Comparison of ENCODE assay signal across 18 cellular contexts in the genomic region with DNA sequence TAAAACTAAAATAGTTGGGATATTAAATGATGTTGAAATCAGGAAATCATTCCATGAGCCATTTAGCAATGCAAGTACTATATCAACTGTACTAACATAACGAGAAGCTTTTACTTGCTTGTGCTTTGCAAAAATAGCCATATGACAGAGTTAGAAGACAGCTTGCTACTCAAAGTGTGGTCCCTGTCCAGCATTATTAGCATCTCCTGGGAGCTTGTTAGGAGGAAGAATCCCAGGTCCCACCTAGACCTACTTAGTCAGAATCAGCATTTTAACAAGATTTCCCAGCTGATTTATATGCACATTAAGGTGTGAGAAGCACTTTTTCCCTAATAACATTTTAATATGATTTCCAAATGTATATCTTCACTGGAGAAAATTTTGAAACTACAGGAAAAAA.
"Had no signal": no experiment of that assay in that cellular context is flagged by ENCODE, and none has a peak within 500 bp of the region (broad histone marks: within the 10 kb centered on the region; RNA-seq: fewer than 3 reads in every experiment).

No MANE protein-coding gene starts in this region.

- H2AFZ ChIP-seq: parathyroid adenoma had no signal

- H3K27ac ChIP-seq: ascending aorta, esophagus muscularis mucosa, neutrophil, parathyroid adenoma, right lobe of liver, upper lobe of right lung had no signal

- H3K27me3 Mint-ChIP-seq: activated CD4-positive, alpha-beta T cell treated with anti-CD3 and anti-CD28 coated beads for 36 hours; activated CD8-positive, alpha-beta memory T cell treated with anti-CD3 and anti-CD28 coated beads, Interleukin-2, amount 10 ng/mL, durations not matched to agents 7 days and 5 days; central memory CD8-positive, alpha-beta T cell; memory B cell; stimulated activated naive B cell treated with anti-CD40 and anti-IgM and Interleukin-4, amounts not matched to agents 10 μg/mL and 1 μg/mL and 100 μg/mL, for 72 hours had no signal

- H3K27ac Mint-ChIP-seq: activated T-helper 2 cell treated with anti-CD3 and anti-CD28 coated beads, Interferon-gamma antibody, Interleukin-2, Interleukin-4, amounts not matched to agents 10 μg/mL and 5 μg/mL and 100 μg/mL, durations not matched to agents 14 hours and 24 hours and 36 hours; memory B cell; stimulated activated naive B cell treated with anti-CD40 and anti-IgM and Interleukin-4, amounts not matched to agents 10 μg/mL and 1 μg/mL and 100 μg/mL, for 72 hours had no signal

- H3K4me3 Mint-ChIP-seq: activated CD8-positive, alpha-beta memory T cell treated with anti-CD3 and anti-CD28 coated beads, Interleukin-2, amount 10 ng/mL, durations not matched to agents 7 days and 5 days had no signal

- H3K27me3 ChIP-seq: ascending aorta, esophagus muscularis mucosa, neutrophil, right lobe of liver, upper lobe of right lung had no signal

- H3K9me3 Mint-ChIP-seq: activated naive CD4-positive, alpha-beta T cell treated with anti-CD3 and anti-CD28 coated beads for 36 hours; central memory CD8-positive, alpha-beta T cell; memory B cell had no signal

- H3K4me1 ChIP-seq: ascending aorta, esophagus muscularis mucosa, parathyroid adenoma, right lobe of liver had no signal

- ATAC-seq: activated CD4-positive, alpha-beta T cell treated with anti-CD3 and anti-CD28 coated beads for 36 hours; activated CD8-positive, alpha-beta memory T cell treated with anti-CD3 and anti-CD28 coated beads, Interleukin-2, amount 10 ng/mL, durations not matched to agents 7 days and 5 days; right lobe of liver; stimulated activated naive B cell treated with anti-CD40 and anti-IgM and Interleukin-4, amounts not matched to agents 10 μg/mL and 1 μg/mL and 100 μg/mL, for 72 hours; upper lobe of right lung had no signal

- DNase-seq: activated CD4-positive, alpha-beta T cell treated with anti-CD3 and anti-CD28 coated beads for 36 hours; activated CD4-positive, alpha-beta T cell treated with anti-CD3 and anti-CD28 coated beads, Interleukin-2, amount 50 U/mL, for 48 hours; activated CD8-positive, alpha-beta memory T cell treated with anti-CD3 and anti-CD28 coated beads, Interleukin-2, amount 10 ng/mL, durations not matched to agents 7 days and 5 days; activated naive CD4-positive, alpha-beta T cell treated with anti-CD3 and anti-CD28 coated beads for 36 hours; activated T-cell treated with anti-CD3 and anti-CD28 coated beads, Interleukin-2, amount 50 U/mL, for 1 hour; effector CD8-positive, alpha-beta T cell; right lobe of liver; stimulated activated CD4-positive, alpha-beta T cell treated with anti-CD3 and anti-CD28 coated beads, Interleukin-4, amount 100 ng/mL, for 1 hour; stimulated activated naive B cell treated with anti-CD40 and anti-IgM and Interleukin-4, amounts not matched to agents 10 μg/mL and 1 μg/mL and 100 μg/mL, for 72 hours; upper lobe of right lung had no signal

- H3K79me2 ChIP-seq: parathyroid adenoma had no signal

- H3K4me2 ChIP-seq: smooth muscle cell had no signal

- H3K4me3 ChIP-seq: ascending aorta, esophagus muscularis mucosa, right lobe of liver, smooth muscle cell, upper lobe of right lung had no signal

- H3K36me3 ChIP-seq: ascending aorta, esophagus muscularis mucosa, neutrophil, right lobe of liver, upper lobe of right lung had no signal

- H3K9me3 ChIP-seq: ascending aorta, esophagus muscularis mucosa, neutrophil, right lobe of liver, upper lobe of right lung had no signal
